Comparison of ENCODE assay signal across 23 cellular contexts in the genomic region with DNA sequence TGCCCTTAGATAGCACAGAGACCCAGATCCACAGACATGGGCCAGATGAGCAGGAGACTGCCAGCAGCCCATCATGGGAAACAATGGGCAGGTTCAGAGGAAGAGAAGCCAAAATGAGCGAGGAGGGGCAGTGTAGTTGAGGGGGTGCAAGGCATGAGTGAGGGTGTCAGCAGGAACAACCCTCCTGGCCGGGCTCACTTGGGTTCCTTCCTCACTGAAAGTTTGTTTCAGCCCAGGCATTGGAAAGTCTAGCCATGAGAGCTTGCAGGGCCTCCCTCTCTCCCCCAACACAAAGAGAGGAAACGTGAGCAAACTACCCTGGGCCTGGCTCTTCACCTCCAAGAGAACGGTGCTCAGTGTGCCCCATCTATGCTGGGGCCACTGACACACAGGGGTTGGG. TPM values are rescaled to one million over a fixed set of nuclear protein-coding genes. Genes with fewer than 3 reads are reported as not detected.
"Had no signal": no experiment of that assay in that cellular context is flagged by ENCODE, and none has a peak within 500 bp of the region (broad histone marks: within the 10 kb centered on the region; RNA-seq: fewer than 3 reads in every experiment).

No MANE protein-coding gene starts in this region.

- H3K4me1 ChIP-seq: SJSA1 had no signal

- H3K9me3 ChIP-seq: MG63, SJSA1 had no signal

- H3K27ac ChIP-seq: SJSA1, SK-N-MC had no signal

- DNase-seq: IMR-90, Karpas-422, KG1, MG63, NCI-H1092, NCI-H1105 treated with DMSO at 0.1 percent for 48 hours, NCI-H1417 treated with DMSO at 0.1 percent for 48 hours, NCI-H146, NCI-H1694 treated with DMSO at 0.1 percent for 48 hours, NCI-H2029, NCI-H2081 treated with DMSO at 0.1 percent for 48 hours, NCI-H2171, NCI-H226, NCI-H446, NCI-H510A, NCI-H524 treated with DMSO at 0.1 percent for 48 hours, NCI-H69, NCI-H774, Right ventricle myocardium superior, RPMI8226, SIG-M5 had no signal

- H3K27me3 ChIP-seq: MG63 had no signal

- H3K36me3 ChIP-seq: MG63, SJSA1 had no signal

- H3K4me3 ChIP-seq: MG63, SJSA1, SK-N-MC had no signal

RNA-seq across cellular contexts. Expression of a gene that starts 48.0 kb away (rescaled TPM):
- total RNA-seq: IMR-90, SJSA1 had no signal
